ENCODE assay signal across 2 cellular contexts in the genomic region with DNA sequence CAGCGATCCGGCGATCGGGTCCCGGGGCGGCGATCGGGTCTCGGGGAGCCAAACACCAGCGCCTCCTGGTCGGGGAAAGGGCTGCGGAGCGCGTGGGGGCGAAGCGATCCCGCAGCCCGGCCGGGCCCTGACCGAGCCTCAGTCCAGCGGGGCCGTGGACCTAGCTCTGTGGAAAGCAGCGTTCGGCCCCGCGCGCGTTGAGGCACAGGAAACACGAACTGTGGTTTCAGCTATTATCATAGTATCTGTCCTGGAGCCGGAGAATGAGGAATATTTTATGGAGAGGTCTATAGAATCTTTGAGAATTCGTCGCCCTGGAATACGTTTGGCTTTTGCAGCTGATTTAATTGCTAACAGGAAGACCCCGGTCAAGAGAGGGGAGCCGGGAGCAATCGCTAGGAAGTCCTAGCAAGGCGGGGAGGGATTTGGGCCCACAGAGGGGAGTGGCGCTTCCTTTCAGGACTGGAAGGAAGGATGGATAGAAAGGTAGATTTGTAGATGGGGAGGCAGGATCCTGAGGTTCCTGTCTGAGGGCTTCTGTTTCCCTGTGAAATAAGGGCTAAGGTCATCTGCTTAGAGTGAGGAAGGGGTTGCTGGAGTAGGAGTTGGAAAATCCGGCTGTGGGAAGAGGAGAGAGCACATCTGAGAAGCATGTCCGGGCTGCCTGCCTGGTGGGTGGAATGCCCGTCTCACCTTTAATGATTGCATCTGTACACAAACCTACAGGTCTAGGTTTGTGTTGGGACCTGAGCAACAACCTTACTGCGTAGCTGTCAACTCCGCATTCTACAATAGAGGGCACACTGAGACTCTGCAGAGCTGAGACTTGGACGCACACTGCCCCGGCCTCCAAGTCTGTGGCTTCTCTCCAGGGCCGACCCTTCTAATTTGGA.
TF ChIP-seq lines count a peak whose summit lies in the region.

No MANE protein-coding gene starts in this region.

TF ChIP-seq in GM23338, 12 proteins besides CTCF, POLR2A, EP300 and RAD21 (continued from another document):
- TF ChIP-seq EZH2phosphoT487 (IDR thresholded peaks at IDR 0.05; ENCODE audit: unreplicated experiment), result no peak
- no peak for TF ChIP-seq REST (IDR thresholded peaks at IDR 0.05; ENCODE audit: unreplicated experiment)
- no peak for TF ChIP-seq ZNF462 (CRISPR knock-in tag; IDR thresholded peaks at IDR 0.05)
- TF ChIP-seq STAT1 (IDR thresholded peaks at IDR 0.05; ENCODE audit: unreplicated experiment), result no peak
- TF ChIP-seq ZNF114 (CRISPR knock-in tag; IDR thresholded peaks at IDR 0.05), result no peak
- no peak for TF ChIP-seq EZH2 (IDR thresholded peaks at IDR 0.05; ENCODE audit: low read depth, unreplicated experiment)
- no peak for TF ChIP-seq POLR2AphosphoS5 (IDR thresholded peaks at IDR 0.05; ENCODE audit: low read depth)
- TF ChIP-seq NANOG (IDR thresholded peaks at IDR 0.05; ENCODE audit: borderline replicate concordance), result no peak
- no peak for TF ChIP-seq JUNB (IDR thresholded peaks at IDR 0.05; ENCODE audit: unreplicated experiment)

TF ChIP-seq in liver, 16 proteins besides CTCF, POLR2A, EP300 and RAD21 (continued from another document):
- TF ChIP-seq REST (IDR thresholded peaks at IDR 0.05), result no peak
- no peak for TF ChIP-seq FOXA2 (IDR thresholded peaks at IDR 0.05)
- TF ChIP-seq TAF1 (conservative IDR thresholded peaks at IDR 0.05), result no peak
- TF ChIP-seq ATF3 (IDR thresholded peaks at IDR 0.05), result no peak
- TF ChIP-seq YY1 (IDR thresholded peaks at IDR 0.05), result no peak
- no peak for TF ChIP-seq ZBTB33 (IDR thresholded peaks at IDR 0.05)
- TF ChIP-seq GABPA (IDR thresholded peaks at IDR 0.05 in 1 of 2, conservative IDR thresholded peaks at IDR 0.05 in 1 of 2), result no peak
